16 cellular contexts compared by ENCODE assay signal in genomic region chr5:168228668-168229067, GRCh38.
DNase-seq lines count a peak whose midpoint lies in the region; ATAC-seq and FAIRE-seq lines count a peak whose summit lies in the region.
"Had no signal": no experiment of that assay in that cellular context is flagged by ENCODE, and none has a peak within 500 bp of the region (broad histone marks: within the 10 kb centered on the region; RNA-seq: fewer than 3 reads in every experiment).

No MANE protein-coding gene starts in this region.

- intact Hi-C loops in activated naive CD4-positive, alpha-beta T cell treated with anti-CD3 and anti-CD28 coated beads for 36 hours (cut with micrococcal nuclease): loop anchor here (1.0 to 5.0 kb wide), 2 partner anchors 351 to 1429 kb away; partner anchors contain the start of gene PANK3

- FAIRE-seq in G401.6 (lab: Jason Lieb, UNC): peak; percentile 98

- H3K27ac Mint-ChIP-seq in activated naive CD4-positive, alpha-beta T cell treated with anti-CD3 and anti-CD28 coated beads for 36 hours: peak overlapping the region; percentile 87
- no peak overlapping the region for H3K27ac Mint-ChIP-seq in activated naive CD8-positive, alpha-beta T cell treated with anti-CD3 and anti-CD28 coated beads, Interleukin-2, amount 10 ng/mL, durations not matched to agents 7 days and 5 days
- H3K27ac Mint-ChIP-seq in natural killer cell treated with Interleukin-12 subunit alpha and Interleukin-12 subunit beta and Interleukin-15 and Interleukin-18, amount 100 ng/mL, for 72 hours: peak overlapping the region in 1 of 2 donors; percentile 3
- H3K27ac Mint-ChIP-seq: H9 had no signal

- POLR2A ChIA-PET in activated naive CD8-positive, alpha-beta T cell treated with anti-CD3 and anti-CD28 coated beads, Interleukin-2, amount 10 ng/mL, durations not matched to agents 7 days and 5 days (lab: Charles Lee): no interaction called here

- DNase-seq in activated naive CD4-positive, alpha-beta T cell treated with anti-CD3 and anti-CD28 coated beads for 36 hours: no peak
- DNase-seq in activated naive CD4-positive, alpha-beta T cell (lab: John Stamatoyannopoulos, UW): no peak
- no peak for DNase-seq in activated naive CD8-positive, alpha-beta T cell treated with anti-CD3 and anti-CD28 coated beads, Interleukin-2, amount 10 ng/mL, durations not matched to agents 7 days and 5 days
- DNase-seq in natural killer cell treated with Interleukin-12 subunit alpha and Interleukin-12 subunit beta and Interleukin-15 and Interleukin-18, amount 100 ng/mL, for 72 hours (ENCODE audit: low spot score): no peak
- no peak for DNase-seq in stimulated activated naive CD8-positive, alpha-beta T cell treated with anti-CD3 and anti-CD28 coated beads, Interleukin-15, Interleukin-2, amounts not matched to agents 100 U/mL and 50 U/mL, for 24 hours
- DNase-seq in RKO (ENCODE audit: low spot score) (no peak), T1000 (lab: John Stamatoyannopoulos, UW) (no peak)
- DNase-seq: DMS79 treated with DMSO at 0.1 percent for 48 hours, H9, KG1, NCI-H1105 treated with DMSO at 0.1 percent for 48 hours, NCI-H1694, NCI-H2081 treated with DMSO at 0.1 percent for 48 hours, NCI-H524, SIG-M5 had no signal

- no peak for ATAC-seq in activated naive CD8-positive, alpha-beta T cell treated with anti-CD3 and anti-CD28 coated beads, Interleukin-2, amount 10 ng/mL, durations not matched to agents 7 days and 5 days (ENCODE audit: low read depth)
- ATAC-seq in natural killer cell treated with Interleukin-12 subunit alpha and Interleukin-12 subunit beta and Interleukin-15 and Interleukin-18, amount 100 ng/mL, for 72 hours: peak in 1 of 2 donors; percentile 20
- ATAC-seq in stimulated activated naive CD8-positive, alpha-beta T cell treated with anti-CD3 and anti-CD28 coated beads, Interleukin-15, Interleukin-2, amounts not matched to agents 100 U/mL and 50 U/mL, for 24 hours: no peak

- CTCF ChIA-PET in activated naive CD4-positive, alpha-beta T cell treated with anti-CD3 and anti-CD28 coated beads for 36 hours (lab: Charles Lee): interaction anchor here (0.6 to 2.1 kb wide), 5 partner anchors 10 to 205 kb away, joined by 3 to 18 read pairs (median 3); no protein-coding TSS in a partner anchor

- H3K27me3 Mint-ChIP-seq in activated naive CD4-positive, alpha-beta T cell treated with anti-CD3 and anti-CD28 coated beads for 36 hours (ENCODE audit: low read depth): peaks cover 2% of the 10 kb centered on the region
- peaks cover 2% of the 10 kb centered on the region for H3K27me3 Mint-ChIP-seq in activated naive CD8-positive, alpha-beta T cell treated with anti-CD3 and anti-CD28 coated beads, Interleukin-2, amount 10 ng/mL, durations not matched to agents 7 days and 5 days
- H3K27me3 Mint-ChIP-seq in natural killer cell treated with Interleukin-12 subunit alpha and Interleukin-12 subunit beta and Interleukin-15 and Interleukin-18, amount 100 ng/mL, for 72 hours: peaks cover 15 to 58% of the 10 kb centered on the region in 2 donors

- H3K9me3 Mint-ChIP-seq in activated naive CD4-positive, alpha-beta T cell treated with anti-CD3 and anti-CD28 coated beads for 36 hours: peaks cover 6% of the 10 kb centered on the region
- H3K9me3 Mint-ChIP-seq in activated naive CD8-positive, alpha-beta T cell treated with anti-CD3 and anti-CD28 coated beads, Interleukin-2, amount 10 ng/mL, durations not matched to agents 7 days and 5 days: peaks cover 1% of the 10 kb centered on the region
- no peaks in the 10 kb centered on the region for H3K9me3 Mint-ChIP-seq in natural killer cell treated with Interleukin-12 subunit alpha and Interleukin-12 subunit beta and Interleukin-15 and Interleukin-18, amount 100 ng/mL, for 72 hours
- H3K9me3 Mint-ChIP-seq: H9 had no signal

- H3K4me1 Mint-ChIP-seq in activated naive CD4-positive, alpha-beta T cell treated with anti-CD3 and anti-CD28 coated beads for 36 hours (ENCODE audit: low read depth): peaks cover 17% of the 10 kb centered on the region
- peaks cover 14% of the 10 kb centered on the region for H3K4me1 Mint-ChIP-seq in activated naive CD8-positive, alpha-beta T cell treated with anti-CD3 and anti-CD28 coated beads, Interleukin-2, amount 10 ng/mL, durations not matched to agents 7 days and 5 days
- peaks cover 27 to 30% of the 10 kb centered on the region in 2 donors for H3K4me1 Mint-ChIP-seq in natural killer cell treated with Interleukin-12 subunit alpha and Interleukin-12 subunit beta and Interleukin-15 and Interleukin-18, amount 100 ng/mL, for 72 hours (ENCODE audit: low read depth in 2 of 2)

- H3K36me3 Mint-ChIP-seq in activated naive CD4-positive, alpha-beta T cell treated with anti-CD3 and anti-CD28 coated beads for 36 hours (ENCODE audit: low read depth): no peaks in the 10 kb centered on the region
- H3K36me3 Mint-ChIP-seq in activated naive CD8-positive, alpha-beta T cell treated with anti-CD3 and anti-CD28 coated beads, Interleukin-2, amount 10 ng/mL, durations not matched to agents 7 days and 5 days: no peaks in the 10 kb centered on the region
- peaks cover 15% of the 10 kb centered on the region for H3K36me3 Mint-ChIP-seq in natural killer cell treated with Interleukin-12 subunit alpha and Interleukin-12 subunit beta and Interleukin-15 and Interleukin-18, amount 100 ng/mL, for 72 hours

- no peak overlapping the region for H3K4me3 Mint-ChIP-seq in activated naive CD4-positive, alpha-beta T cell treated with anti-CD3 and anti-CD28 coated beads for 36 hours
- peak overlapping the region; percentile 56 for H3K4me3 Mint-ChIP-seq in activated naive CD8-positive, alpha-beta T cell treated with anti-CD3 and anti-CD28 coated beads, Interleukin-2, amount 10 ng/mL, durations not matched to agents 7 days and 5 days
- H3K4me3 Mint-ChIP-seq in natural killer cell treated with Interleukin-12 subunit alpha and Interleukin-12 subunit beta and Interleukin-15 and Interleukin-18, amount 100 ng/mL, for 72 hours: peak overlapping the region; percentile 38
- H3K4me3 Mint-ChIP-seq: H9 had no signal
